In genomic region chr11:126901783-126902182, GRCh38 we compare ENCODE assay signal across 22 cellular contexts.
"Had no signal": no experiment of that assay in that cellular context is flagged by ENCODE, and none has a peak within 500 bp of the region (broad histone marks: within the 10 kb centered on the region; RNA-seq: fewer than 3 reads in every experiment).

No MANE protein-coding gene starts in this region.

- H3K4me1 ChIP-seq: SJSA1 had no signal

- H3K27ac ChIP-seq: SJSA1, SK-N-MC had no signal

- DNase-seq: KBM-7, MG63, NCI-H1092, NCI-H1105 treated with DMSO at 0.1 percent for 48 hours, NCI-H1417 treated with DMSO at 0.1 percent for 48 hours, NCI-H146, NCI-H1694 treated with DMSO at 0.1 percent for 48 hours, NCI-H2029, NCI-H2081 treated with DMSO at 0.1 percent for 48 hours, NCI-H2171, NCI-H226, NCI-H446, NCI-H510A, NCI-H524 treated with DMSO at 0.1 percent for 48 hours, NCI-H69, NCI-H774, Right ventricle myocardium superior, RPMI8226, SIG-M5 had no signal

- H3K27me3 ChIP-seq: MG63, SJSA1 had no signal

- FAIRE-seq: RCC 7860 had no signal

- H3K9me3 ChIP-seq: MG63, SJSA1 had no signal

- H3K4me3 ChIP-seq: MG63, SJSA1, SK-N-MC had no signal

- H3K36me3 ChIP-seq: MG63, SJSA1 had no signal
